In genomic region chr5:103034662-103035392, GRCh38 we compare ENCODE assay signal across 21 cellular contexts.
"Had no signal": no experiment of that assay in that cellular context is flagged by ENCODE, and none has a peak within 500 bp of the region (broad histone marks: within the 10 kb centered on the region; RNA-seq: fewer than 3 reads in every experiment).

No MANE protein-coding gene starts in this region.

- H3K9me3 ChIP-seq: tibial artery had no signal

- H3K9me3 Mint-ChIP-seq: activated CD4-positive, alpha-beta memory T cell treated with anti-CD3 and anti-CD28 coated beads, Interleukin-2, amount 10 ng/mL, durations not matched to agents 7 days and 5 days; activated naive CD4-positive, alpha-beta T cell treated with anti-CD3 and anti-CD28 coated beads, Interleukin-2, amount 10 ng/mL, durations not matched to agents 7 days and 5 days; activated naive CD8-positive, alpha-beta T cell treated with anti-CD3 and anti-CD28 coated beads, Interleukin-2, amount 50 U/mL, for 24 hours; immature natural killer cell; natural killer cell; stimulated activated naive CD8-positive, alpha-beta T cell treated with anti-CD3 and anti-CD28 coated beads, Interleukin-15, Interleukin-2, amounts not matched to agents 100 ng/mL and 50 ng/mL, for 24 hours; T-helper 1 cell treated with Interleukin-12 subunit alpha and Interleukin-12 subunit beta and Interleukin-4 antibody, amounts not matched to agents 30 μg/mL and 1 μg/mL, for 36 hours had no signal

- H3K36me3 Mint-ChIP-seq: activated naive CD4-positive, alpha-beta T cell treated with anti-CD3 and anti-CD28 coated beads, Interleukin-2, amount 10 ng/mL, durations not matched to agents 7 days and 5 days; natural killer cell had no signal

- H3K27ac Mint-ChIP-seq: activated CD4-positive, alpha-beta memory T cell treated with anti-CD3 and anti-CD28 coated beads, Interleukin-2, amount 10 ng/mL, durations not matched to agents 7 days and 5 days; activated CD4-positive, alpha-beta T cell treated with anti-CD3 and anti-CD28 coated beads, Interleukin-2, amount 10 ng/mL, durations not matched to agents 24 days and 14 days; activated naive CD4-positive, alpha-beta T cell treated with anti-CD3 and anti-CD28 coated beads, Interleukin-2, amount 10 ng/mL, durations not matched to agents 7 days and 5 days; activated naive CD8-positive, alpha-beta T cell treated with anti-CD3 and anti-CD28 coated beads, Interleukin-2, amount 50 U/mL, for 24 hours; dendritic cell treated with granulocyte-macrophage colony-stimulating factor and Interleukin-4, amounts not matched to agents 40 ng/mL and 50 ng/mL, for 4 days; immature natural killer cell; natural killer cell; progenitor cell of endocrine pancreas; stimulated activated naive CD8-positive, alpha-beta T cell treated with anti-CD3 and anti-CD28 coated beads, Interleukin-15, Interleukin-2, amounts not matched to agents 100 ng/mL and 50 ng/mL, for 24 hours; T-helper 1 cell treated with Interleukin-12 subunit alpha and Interleukin-12 subunit beta and Interleukin-4 antibody, amounts not matched to agents 30 μg/mL and 1 μg/mL, for 36 hours had no signal

- H3K27me3 Mint-ChIP-seq: dendritic cell treated with granulocyte-macrophage colony-stimulating factor and Interleukin-4, amounts not matched to agents 40 ng/mL and 50 ng/mL, for 4 days; progenitor cell of endocrine pancreas; stimulated activated naive CD8-positive, alpha-beta T cell treated with anti-CD3 and anti-CD28 coated beads, Interleukin-15, Interleukin-2, amounts not matched to agents 100 ng/mL and 50 ng/mL, for 24 hours had no signal

- H3K27ac ChIP-seq: foreskin keratinocyte, tibial artery had no signal

- H3K4me1 Mint-ChIP-seq: activated CD4-positive, alpha-beta T cell treated with anti-CD3 and anti-CD28 coated beads, Interleukin-2, amount 10 ng/mL, durations not matched to agents 24 days and 14 days; immature natural killer cell; natural killer cell had no signal

- H3K4me3 Mint-ChIP-seq: activated CD4-positive, alpha-beta memory T cell treated with anti-CD3 and anti-CD28 coated beads, Interleukin-2, amount 10 ng/mL, durations not matched to agents 7 days and 5 days; activated CD4-positive, alpha-beta T cell treated with anti-CD3 and anti-CD28 coated beads, Interleukin-2, amount 10 ng/mL, durations not matched to agents 24 days and 14 days; activated naive CD4-positive, alpha-beta T cell treated with anti-CD3 and anti-CD28 coated beads, Interleukin-2, amount 10 ng/mL, durations not matched to agents 7 days and 5 days; activated naive CD8-positive, alpha-beta T cell treated with anti-CD3 and anti-CD28 coated beads, Interleukin-2, amount 50 U/mL, for 24 hours; dendritic cell treated with granulocyte-macrophage colony-stimulating factor and Interleukin-4, amounts not matched to agents 40 ng/mL and 50 ng/mL, for 4 days; immature natural killer cell; natural killer cell; stimulated activated naive CD8-positive, alpha-beta T cell treated with anti-CD3 and anti-CD28 coated beads, Interleukin-15, Interleukin-2, amounts not matched to agents 100 ng/mL and 50 ng/mL, for 24 hours; T-helper 1 cell treated with Interleukin-12 subunit alpha and Interleukin-12 subunit beta and Interleukin-4 antibody, amounts not matched to agents 30 μg/mL and 1 μg/mL, for 36 hours had no signal

- ATAC-seq: activated naive CD8-positive, alpha-beta T cell treated with anti-CD3 and anti-CD28 coated beads, Interleukin-2, amount 50 U/mL, for 24 hours; foreskin keratinocyte; natural killer cell had no signal

- H3K4me1 ChIP-seq: foreskin keratinocyte, tibial artery had no signal

- H3K4me3 ChIP-seq: tibial artery had no signal

- H3K27me3 ChIP-seq: foreskin keratinocyte, tibial artery had no signal

- DNase-seq: activated CD4-positive, alpha-beta memory T cell treated with anti-CD3 and anti-CD28 coated beads, Interleukin-2, amount 10 ng/mL, durations not matched to agents 7 days and 5 days; activated CD4-positive, alpha-beta T cell treated with anti-CD3 and anti-CD28 coated beads, Interleukin-2, amount 10 ng/mL, durations not matched to agents 24 days and 14 days; activated CD4-positive, CD25-positive, alpha-beta regulatory T cell; activated effector memory CD4-positive, alpha-beta T cell treated with anti-CD3 and anti-CD28 coated beads, Interleukin-2, amount 50 U/mL, for 16 hours; activated naive CD4-positive, alpha-beta T cell treated with anti-CD3 and anti-CD28 coated beads, Interleukin-2, amount 10 ng/mL, durations not matched to agents 7 days and 5 days; activated naive CD8-positive, alpha-beta T cell treated with anti-CD3 and anti-CD28 coated beads, Interleukin-2, amount 50 U/mL, for 24 hours; effector CD4-positive, alpha-beta T cell; foreskin keratinocyte; immature natural killer cell; kidney glomerular epithelial cell; midbrain; natural killer cell; stimulated activated CD4-positive, alpha-beta T cell treated with anti-CD3 and anti-CD28 coated beads, Interleukin-12 subunit alpha, Interleukin-12 subunit beta, amount 100 ng/mL, for 4 hours; stimulated activated CD4-positive, alpha-beta T cell treated with anti-CD3 and anti-CD28 coated beads, Interleukin-4, amount 100 ng/mL, for 4 hours; substantia nigra; T1000; tibial artery had no signal
